ENCODE assay signal across 10 cellular contexts in the genomic region with DNA sequence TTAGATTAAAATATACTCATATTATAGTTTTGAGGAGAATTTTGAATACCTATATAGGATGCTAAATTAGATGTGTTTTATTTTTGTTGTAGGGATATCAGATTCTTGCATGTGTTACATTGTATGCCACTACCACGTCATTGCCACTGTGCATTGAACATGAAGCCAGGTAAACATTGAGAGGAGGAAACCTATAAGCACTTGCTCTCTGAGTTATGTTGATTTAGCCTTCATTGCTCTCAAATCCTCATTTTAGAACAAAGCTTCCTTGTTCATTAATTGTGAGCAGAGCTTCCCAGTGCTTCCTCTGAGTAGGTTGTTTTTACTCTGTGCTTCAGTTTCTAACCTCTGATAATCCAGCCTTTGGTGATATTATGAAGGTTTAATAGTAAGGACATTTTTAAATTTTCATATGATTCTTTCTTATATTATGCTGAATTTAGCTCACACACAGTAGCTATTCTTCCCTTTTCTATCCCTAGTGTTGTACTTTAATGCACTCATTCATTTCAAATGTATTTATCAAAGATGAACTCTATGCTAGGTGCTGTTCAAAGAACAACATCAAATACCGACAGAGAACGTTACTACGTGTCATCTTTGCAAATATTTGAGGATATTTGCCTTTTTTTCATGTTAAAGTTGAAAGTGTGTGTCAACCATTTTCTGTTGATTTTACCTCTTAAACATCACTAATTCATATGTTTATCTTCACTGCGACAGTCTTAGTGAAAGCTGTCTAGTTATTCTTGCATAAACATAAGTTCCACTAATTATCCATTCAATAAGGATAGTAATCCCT.
"Had no signal": no experiment of that assay in that cellular context is flagged by ENCODE, and none has a peak within 500 bp of the region (broad histone marks: within the 10 kb centered on the region; RNA-seq: fewer than 3 reads in every experiment).

No MANE protein-coding gene starts in this region.

- H3K9me3 ChIP-seq: thyroid gland had no signal

- H3K4me3 ChIP-seq: skin epidermis, thyroid gland had no signal

- H3K36me3 ChIP-seq: thyroid gland had no signal

- H3K4me1 ChIP-seq: thyroid gland had no signal

- H3K27me3 ChIP-seq: thyroid gland had no signal

- H3K27ac ChIP-seq: skin epidermis, thyroid gland had no signal

- FAIRE-seq: urothelium cell line had no signal

- DNase-seq: activated CD4-positive, alpha-beta T cell treated with anti-CD3 and anti-CD28 coated beads, Interleukin-2, amount 50 U/mL, for 48 hours; activated effector memory CD4-positive, alpha-beta T cell treated with anti-CD3 and anti-CD28 coated beads, Interleukin-2, amount 50 U/mL, for 16 hours; activated T-cell treated with anti-CD3 and anti-CD28 coated beads, Interleukin-2, amount 50 U/mL, for 4 hours; amygdala; effector memory CD8-positive, alpha-beta T cell; hippocampal formation; retina; thyroid gland had no signal
